In the genomic region with DNA sequence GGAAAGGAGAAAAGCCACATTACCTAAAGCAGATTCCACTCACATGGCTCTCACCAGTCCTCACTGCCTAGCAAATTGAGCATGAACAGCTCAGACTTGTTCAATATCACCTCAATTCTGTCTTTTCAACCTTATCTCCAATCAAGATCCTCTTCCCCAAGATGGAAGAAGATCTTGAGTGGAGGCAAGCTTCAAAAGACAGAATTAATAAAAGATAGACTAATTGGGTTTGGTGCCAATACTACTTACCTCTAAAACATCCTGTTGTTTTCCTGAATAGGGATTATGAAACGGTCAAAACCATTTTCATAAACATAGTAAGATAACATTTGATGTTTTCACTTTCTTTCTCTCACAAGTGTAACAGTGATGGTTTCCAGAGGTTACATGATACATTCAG, we compare ENCODE assay signal across 36 cellular contexts.
"Had no signal": no experiment of that assay in that cellular context is flagged by ENCODE, and none has a peak within 500 bp of the region (broad histone marks: within the 10 kb centered on the region; RNA-seq: fewer than 3 reads in every experiment).

No MANE protein-coding gene starts in this region.

- H3K4me1 ChIP-seq: ascending aorta had no signal

- H3K9me3 Mint-ChIP-seq: activated B cell treated with CpG ODN at 0.5 μM for 24 hours; activated CD4-positive, alpha-beta memory T cell treated with anti-CD3 and anti-CD28 coated beads for 36 hours; activated CD4-positive, alpha-beta T cell treated with anti-CD3 and anti-CD28 coated beads, Interleukin-2, amount 10 ng/mL, durations not matched to agents 24 days and 14 days; activated CD8-positive, alpha-beta T cell treated with anti-CD3 and anti-CD28 coated beads for 36 hours; activated naive CD4-positive, alpha-beta T cell treated with anti-CD3 and anti-CD28 coated beads, Interleukin-2, amount 10 ng/mL, durations not matched to agents 7 days and 5 days; activated naive CD4-positive, alpha-beta T cell treated with anti-CD3 and anti-CD28 coated beads, Interleukin-2, amount 50 U/mL, for 24 hours; activated naive CD8-positive, alpha-beta T cell treated with anti-CD3 and anti-CD28 coated beads, Interleukin-2, amount 10 ng/mL, durations not matched to agents 7 days and 5 days; activated naive CD8-positive, alpha-beta T cell treated with anti-CD3 and anti-CD28 coated beads, Interleukin-2, amount 50 U/mL, for 24 hours; activated T-cell treated with anti-CD3 and anti-CD28 coated beads, Interleukin-2, amount 50 U/mL, for 4 hours; activated T-cell treated with anti-CD3 and anti-CD28 coated beads, Interleukin-2, amount 50 U/mL, for 72 hours; activated T-helper 1 cell treated with anti-CD3 and anti-CD28 coated beads, Interleukin-12 subunit alpha, Interleukin-12 subunit beta, Interleukin-2, Interleukin-4 antibody, amounts not matched to agents 30 ng/mL and 10 ng/mL and 1 ng/mL, durations not matched to agents 14 hours and 24 hours and 36 hours; activated T-helper 17 cell treated with anti-CD3 and anti-CD28 coated beads, Interleukin-2, amount 50 U/mL, for 72 hours; brain; central memory CD8-positive, alpha-beta T cell; T-helper 1 cell treated with Interleukin-12 subunit alpha and Interleukin-12 subunit beta and Interleukin-4 antibody, amounts not matched to agents 30 μg/mL and 1 μg/mL, for 36 hours; T-helper 2 cell treated with Interferon-gamma antibody and Interleukin-4, amounts not matched to agents 5 μg/mL and 100 μg/mL, for 36 hours had no signal

- DNase-seq: activated B cell treated with CpG ODN at 0.5 μM for 24 hours; activated CD4-positive, alpha-beta memory T cell treated with anti-CD3 and anti-CD28 coated beads for 36 hours; activated CD4-positive, alpha-beta T cell treated with anti-CD3 and anti-CD28 coated beads for 4 hours; activated CD4-positive, alpha-beta T cell treated with anti-CD3 and anti-CD28 coated beads, Interleukin-2, amount 10 ng/mL, durations not matched to agents 24 days and 14 days; activated CD4-positive, alpha-beta T cell treated with anti-CD3 and anti-CD28 coated beads, Interleukin-2, amount 50 U/mL, for 1 hour; activated CD4-positive, alpha-beta T cell treated with anti-CD3 and anti-CD28 coated beads, Interleukin-2, amount 50 U/mL, for 4 hours; activated CD4-positive, CD25-positive, alpha-beta regulatory T cell treated with anti-CD3 and anti-CD28 coated beads, Interleukin-2, amount 50 U/mL, for 72 hours; activated CD8-positive, alpha-beta memory T cell treated with anti-CD3 and anti-CD28 coated beads, Interleukin-2, amount 50 U/mL, for 4 hours; activated CD8-positive, alpha-beta T cell treated with anti-CD3 and anti-CD28 coated beads for 36 hours; activated effector memory CD4-positive, alpha-beta T cell treated with Interleukin-2 at 50 U/mL for 16 hours; activated gamma-delta T cell; activated naive CD4-positive, alpha-beta T cell treated with anti-CD3 and anti-CD28 coated beads, Interleukin-2, amount 10 ng/mL, durations not matched to agents 7 days and 5 days; activated naive CD4-positive, alpha-beta T cell treated with Interleukin-2 at 50 U/mL for 16 hours; activated naive CD8-positive, alpha-beta T cell treated with anti-CD3 and anti-CD28 coated beads, Interleukin-2, amount 10 ng/mL, durations not matched to agents 7 days and 5 days; activated naive CD8-positive, alpha-beta T cell treated with anti-CD3 and anti-CD28 coated beads, Interleukin-2, amount 50 U/mL, for 24 hours; activated T-cell treated with anti-CD3 and anti-CD28 coated beads for 4 hours; activated T-cell treated with anti-CD3 and anti-CD28 coated beads, Interleukin-2, amount 50 U/mL, for 1 hour; activated T-cell treated with anti-CD3 and anti-CD28 coated beads, Interleukin-2, amount 50 U/mL, for 4 hours; activated T-cell treated with anti-CD3 and anti-CD28 coated beads, Interleukin-2, amount 50 U/mL, for 72 hours; amygdala; anterior cingulate cortex; caudate nucleus; cerebellar nuclear complex; T-helper 1 cell; T-helper 2 cell; T-helper 9 cell had no signal

- H3K27ac Mint-ChIP-seq: activated B cell treated with CpG ODN at 0.5 μM for 24 hours; activated CD4-positive, alpha-beta memory T cell treated with anti-CD3 and anti-CD28 coated beads for 36 hours; activated CD4-positive, alpha-beta T cell treated with anti-CD3 and anti-CD28 coated beads, Interleukin-2, amount 10 ng/mL, durations not matched to agents 24 days and 14 days; activated CD8-positive, alpha-beta T cell treated with anti-CD3 and anti-CD28 coated beads for 36 hours; activated naive CD4-positive, alpha-beta T cell treated with anti-CD3 and anti-CD28 coated beads, Interleukin-2, amount 10 ng/mL, durations not matched to agents 7 days and 5 days; activated naive CD4-positive, alpha-beta T cell treated with anti-CD3 and anti-CD28 coated beads, Interleukin-2, amount 50 U/mL, for 24 hours; activated naive CD8-positive, alpha-beta T cell; activated naive CD8-positive, alpha-beta T cell treated with anti-CD3 and anti-CD28 coated beads, Interleukin-2, amount 10 ng/mL, durations not matched to agents 7 days and 5 days; activated naive CD8-positive, alpha-beta T cell treated with anti-CD3 and anti-CD28 coated beads, Interleukin-2, amount 50 U/mL, for 24 hours; activated T-cell treated with anti-CD3 and anti-CD28 coated beads, Interleukin-2, amount 50 U/mL, for 72 hours; activated T-helper 1 cell treated with anti-CD3 and anti-CD28 coated beads, Interleukin-12 subunit alpha, Interleukin-12 subunit beta, Interleukin-2, Interleukin-4 antibody, amounts not matched to agents 30 ng/mL and 10 ng/mL and 1 ng/mL, durations not matched to agents 14 hours and 24 hours and 36 hours; activated T-helper 17 cell treated with anti-CD3 and anti-CD28 coated beads, Interleukin-2, amount 50 U/mL, for 72 hours; brain; T-helper 1 cell treated with Interleukin-12 subunit alpha and Interleukin-12 subunit beta and Interleukin-4 antibody, amounts not matched to agents 30 μg/mL and 1 μg/mL, for 36 hours; T-helper 2 cell treated with Interferon-gamma antibody and Interleukin-4, amounts not matched to agents 5 μg/mL and 100 μg/mL, for 36 hours had no signal

- H3K4me1 Mint-ChIP-seq: activated B cell treated with CpG ODN at 0.5 μM for 24 hours; activated CD4-positive, alpha-beta T cell treated with anti-CD3 and anti-CD28 coated beads, Interleukin-2, amount 10 ng/mL, durations not matched to agents 24 days and 14 days; activated naive CD4-positive, alpha-beta T cell treated with anti-CD3 and anti-CD28 coated beads, Interleukin-2, amount 10 ng/mL, durations not matched to agents 7 days and 5 days; activated naive CD4-positive, alpha-beta T cell treated with anti-CD3 and anti-CD28 coated beads, Interleukin-2, amount 50 U/mL, for 24 hours; activated naive CD8-positive, alpha-beta T cell treated with anti-CD3 and anti-CD28 coated beads, Interleukin-2, amount 10 ng/mL, durations not matched to agents 7 days and 5 days; activated naive CD8-positive, alpha-beta T cell treated with anti-CD3 and anti-CD28 coated beads, Interleukin-2, amount 50 U/mL, for 24 hours; activated T-helper 17 cell treated with anti-CD3 and anti-CD28 coated beads, Interleukin-2, amount 50 U/mL, for 72 hours; central memory CD8-positive, alpha-beta T cell had no signal

- H3K9me3 ChIP-seq: ascending aorta had no signal

- H3K27me3 Mint-ChIP-seq: activated CD4-positive, alpha-beta T cell treated with anti-CD3 and anti-CD28 coated beads, Interleukin-2, amount 10 ng/mL, durations not matched to agents 24 days and 14 days; activated naive CD4-positive, alpha-beta T cell treated with anti-CD3 and anti-CD28 coated beads, Interleukin-2, amount 10 ng/mL, durations not matched to agents 7 days and 5 days; activated naive CD8-positive, alpha-beta T cell treated with anti-CD3 and anti-CD28 coated beads, Interleukin-2, amount 10 ng/mL, durations not matched to agents 7 days and 5 days; brain had no signal

- H3K4me3 Mint-ChIP-seq: activated B cell treated with CpG ODN at 0.5 μM for 24 hours; activated CD4-positive, alpha-beta memory T cell treated with anti-CD3 and anti-CD28 coated beads for 36 hours; activated CD4-positive, alpha-beta T cell treated with anti-CD3 and anti-CD28 coated beads, Interleukin-2, amount 10 ng/mL, durations not matched to agents 24 days and 14 days; activated CD8-positive, alpha-beta T cell treated with anti-CD3 and anti-CD28 coated beads for 36 hours; activated naive CD4-positive, alpha-beta T cell treated with anti-CD3 and anti-CD28 coated beads, Interleukin-2, amount 10 ng/mL, durations not matched to agents 7 days and 5 days; activated naive CD4-positive, alpha-beta T cell treated with anti-CD3 and anti-CD28 coated beads, Interleukin-2, amount 50 U/mL, for 24 hours; activated naive CD8-positive, alpha-beta T cell; activated naive CD8-positive, alpha-beta T cell treated with anti-CD3 and anti-CD28 coated beads, Interleukin-2, amount 10 ng/mL, durations not matched to agents 7 days and 5 days; activated naive CD8-positive, alpha-beta T cell treated with anti-CD3 and anti-CD28 coated beads, Interleukin-2, amount 50 U/mL, for 24 hours; activated T-cell treated with anti-CD3 and anti-CD28 coated beads, Interleukin-2, amount 50 U/mL, for 4 hours; activated T-cell treated with anti-CD3 and anti-CD28 coated beads, Interleukin-2, amount 50 U/mL, for 72 hours; activated T-helper 1 cell treated with anti-CD3 and anti-CD28 coated beads, Interleukin-12 subunit alpha, Interleukin-12 subunit beta, Interleukin-2, Interleukin-4 antibody, amounts not matched to agents 30 ng/mL and 10 ng/mL and 1 ng/mL, durations not matched to agents 14 hours and 24 hours and 36 hours; activated T-helper 17 cell treated with anti-CD3 and anti-CD28 coated beads, Interleukin-2, amount 50 U/mL, for 72 hours; brain; central memory CD8-positive, alpha-beta T cell; T-helper 1 cell treated with Interleukin-12 subunit alpha and Interleukin-12 subunit beta and Interleukin-4 antibody, amounts not matched to agents 30 μg/mL and 1 μg/mL, for 36 hours; T-helper 2 cell treated with Interferon-gamma antibody and Interleukin-4, amounts not matched to agents 5 μg/mL and 100 μg/mL, for 36 hours had no signal

- H3K36me3 Mint-ChIP-seq: activated CD4-positive, alpha-beta memory T cell treated with anti-CD3 and anti-CD28 coated beads for 36 hours; activated naive CD4-positive, alpha-beta T cell treated with anti-CD3 and anti-CD28 coated beads, Interleukin-2, amount 10 ng/mL, durations not matched to agents 7 days and 5 days; activated naive CD4-positive, alpha-beta T cell treated with anti-CD3 and anti-CD28 coated beads, Interleukin-2, amount 50 U/mL, for 24 hours; activated naive CD8-positive, alpha-beta T cell; activated naive CD8-positive, alpha-beta T cell treated with anti-CD3 and anti-CD28 coated beads, Interleukin-2, amount 10 ng/mL, durations not matched to agents 7 days and 5 days; brain had no signal

- H3K4me3 ChIP-seq: ascending aorta had no signal

- H3K27me3 ChIP-seq: ascending aorta had no signal

- ATAC-seq: activated CD8-positive, alpha-beta T cell treated with anti-CD3 and anti-CD28 coated beads for 36 hours; activated naive CD8-positive, alpha-beta T cell treated with anti-CD3 and anti-CD28 coated beads, Interleukin-2, amount 50 U/mL, for 24 hours; activated T-cell treated with anti-CD3 and anti-CD28 coated beads, Interleukin-2, amount 50 U/mL, for 4 hours; activated T-cell treated with anti-CD3 and anti-CD28 coated beads, Interleukin-2, amount 50 U/mL, for 72 hours; activated T-helper 17 cell treated with anti-CD3 and anti-CD28 coated beads, Interleukin-2, amount 50 U/mL, for 72 hours had no signal

- H3K36me3 ChIP-seq: ascending aorta had no signal

- H3K27ac ChIP-seq: ascending aorta, VCaP had no signal
